ENCODE assay signal across 22 cellular contexts in genomic region chr6:139603554-139603953, GRCh38.
"Had no signal": no experiment of that assay in that cellular context is flagged by ENCODE, and none has a peak within 500 bp of the region (broad histone marks: within the 10 kb centered on the region; RNA-seq: fewer than 3 reads in every experiment).

No MANE protein-coding gene starts in this region.

- DNase-seq: activated B cell treated with CpG ODN at 0.5 μM for 24 hours; activated CD4-positive, alpha-beta T cell treated with anti-CD3 and anti-CD28 coated beads for 1 hour; activated CD4-positive, alpha-beta T cell treated with anti-CD3 and anti-CD28 coated beads, Interleukin-2, amount 10 ng/mL, durations not matched to agents 24 days and 14 days; activated CD4-positive, alpha-beta T cell treated with anti-CD3 and anti-CD28 coated beads, Interleukin-2, amount 50 U/mL, for 48 hours; activated CD8-positive, alpha-beta memory T cell treated with anti-CD3 and anti-CD28 coated beads for 24 hours; activated effector memory CD4-positive, alpha-beta T cell treated with anti-CD3 and anti-CD28 coated beads, Interleukin-2, amount 50 U/mL, for 16 hours; activated naive CD4-positive, alpha-beta T cell treated with Interleukin-2 at 50 U/mL for 16 hours; activated T-cell treated with anti-CD3 and anti-CD28 coated beads, Interleukin-2, amount 50 U/mL, for 4 hours; aorta; KG1; NCI-H1048; NCI-H146; NCI-H187 treated with DMSO at 0.1 percent for 48 hours; NCI-H2171; NCI-H226; NCI-H526 treated with DMSO at 0.1 percent for 48 hours; NCI-H82; SIG-M5; T-cell; T-helper 2 cell; T1000 had no signal

- H3K4me3 ChIP-seq: breast epithelium had no signal

- H3K27ac ChIP-seq: breast epithelium had no signal

- ATAC-seq: activated T-cell treated with anti-CD3 and anti-CD28 coated beads, Interleukin-2, amount 50 U/mL, for 4 hours; T-cell had no signal

- H3K9me3 ChIP-seq: breast epithelium had no signal

- H3K27me3 ChIP-seq: breast epithelium had no signal

- H3K36me3 ChIP-seq: breast epithelium had no signal

- H3K4me1 ChIP-seq: breast epithelium had no signal
